In the genomic region with DNA sequence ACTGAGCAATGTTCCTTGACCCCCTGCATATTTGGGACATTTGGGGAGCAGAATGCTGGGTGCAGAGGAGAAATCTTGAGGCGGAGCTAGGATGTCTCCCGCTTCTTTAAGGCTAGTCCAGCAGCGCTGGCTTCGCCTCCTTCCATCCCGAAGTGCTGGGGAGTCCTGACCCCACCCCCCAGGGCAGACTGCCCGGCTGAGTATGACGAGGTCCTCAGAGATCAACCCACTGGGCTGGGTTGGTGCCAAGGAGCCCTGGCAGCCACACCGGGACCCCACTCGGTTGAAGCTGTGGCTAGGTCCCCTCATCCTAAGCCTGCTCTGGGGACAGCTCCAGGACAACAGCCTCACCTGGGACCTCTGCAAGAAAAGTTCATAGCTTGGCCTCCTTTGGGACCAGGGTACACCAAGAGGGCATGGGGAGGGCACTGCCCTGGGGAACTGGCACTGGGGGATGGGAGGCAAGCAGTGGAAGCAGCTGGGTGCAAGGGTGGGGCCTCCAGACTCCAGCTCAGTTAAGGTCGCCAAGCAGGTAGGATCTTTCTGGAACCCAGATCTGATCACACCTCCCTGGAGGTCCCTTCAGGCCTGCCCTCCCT, we compare ENCODE assay signal across 25 cellular contexts. TPM values are rescaled to one million over a fixed set of nuclear protein-coding genes. Genes with fewer than 3 reads are reported as not detected.
DNase-seq lines count a peak whose midpoint lies in the region; ATAC-seq and TF ChIP-seq lines count a peak whose summit lies in the region.
"Had no signal": no experiment of that assay in that cellular context is flagged by ENCODE, and none has a peak within 500 bp of the region (broad histone marks: within the 10 kb centered on the region; RNA-seq: fewer than 3 reads in every experiment).

No MANE protein-coding gene starts in this region.

- no peak overlapping the region for H3K9ac ChIP-seq in IMR-90 (ENCODE audit: low read depth, low read length)

- H2BK120ac ChIP-seq in IMR-90 (ENCODE audit: low read depth, low read length), result no peak overlapping the region

- no peak overlapping the region for H3K4me2 ChIP-seq in IMR-90 (ENCODE audit: low read depth, low read length)
- H3K4me2 ChIP-seq: hepatocyte had no signal

- no peak overlapping the region for H4K8ac ChIP-seq in IMR-90 (ENCODE audit: low read depth in 2 of 2, low read length in 2 of 2)

- H3K27me3 ChIP-seq in IMR-90 (ENCODE audit: control insufficient read depth, insufficient read depth, low read length) (no peaks in the 10 kb centered on the region), esophagus (ENCODE audit: control insufficient read depth in 1 of 2, insufficient read depth in 2 of 2, low read length in 2 of 2) (no peaks in the 10 kb centered on the region), ovary (no peaks in the 10 kb centered on the region)
- H3K27me3 ChIP-seq: cardiac muscle cell, hepatocyte, SJSA1 had no signal

- H2BK20ac ChIP-seq in IMR-90 (ENCODE audit: low read depth, low read length), result no peak overlapping the region

- H3K27ac Mint-ChIP-seq in activated B cell treated with CpG ODN at 0.5 μM for 24 hours, result peak overlapping the region; percentile 95
- peak overlapping the region; percentile 98 for H3K27ac Mint-ChIP-seq in stimulated activated effector memory CD8-positive, alpha-beta T cell treated with anti-CD3 and anti-CD28 coated beads, Interleukin-12 subunit alpha, Interleukin-12 subunit beta, amount 100 ng/mL, for 72 hours

- dilution Hi-C loops in IMR-90 (cut with HindIII; ENCODE audit: low sequenced_read_pairs, unreplicated experiment), result no loop called here

- H3K9me1 ChIP-seq in IMR-90 (ENCODE audit: insufficient read depth, low read length), result no peaks in the 10 kb centered on the region; the same call in 1 of the 2 replicates

- no peak overlapping the region for H3K18ac ChIP-seq in IMR-90 (ENCODE audit: low read depth, low read length)

- H3K4me1 ChIP-seq in IMR-90 (ENCODE audit: control insufficient read depth, insufficient read depth, low read length), result peaks cover 15% of the 10 kb centered on the region
- H3K4me1 ChIP-seq in esophagus (ENCODE audit: control insufficient read depth in 2 of 2, insufficient read depth in 2 of 2, low read length in 1 of 2), result peaks cover 14 to 26% of the 10 kb centered on the region in 2 donors
- peaks cover 9% of the 10 kb centered on the region for H3K4me1 ChIP-seq in ovary (ENCODE audit: insufficient read depth)

- BruUV-seq in IMR-90 (replicated peaks; lab: Mats Ljungman, UMichigan), result no TSS peak

- no peak overlapping the region for H2AK9ac ChIP-seq in IMR-90 (replicated peaks; ENCODE audit: low read depth, low read length, poor library complexity)

- WGBS in IMR-90 (ENCODE audit: extremely low coverage in 2 of 2, insufficient read length in 1 of 2), 2 experiments, result 17% methylated on average over 2 of the region's 10 CpGs; no CpG with 5 or more reads in 1 of the 2 experiments
- 70 to 71% methylated on average over 10 of the region's 10 CpGs for WGBS in esophagus, 2 donors
- 69 to 80% (median 71%) methylated on average over 8 to 10 of the region's 10 CpGs for WGBS in ovary, 3 donors

- no peak overlapping the region for H3K4ac ChIP-seq in IMR-90 (ENCODE audit: low read depth, low read length)

- H4K20me1 ChIP-seq in IMR-90 (ENCODE audit: insufficient read depth, low read length), result no peaks in the 10 kb centered on the region

- ATAC-seq in IMR-90 (ENCODE audit: low read depth) (no peak), activated B cell treated with CpG ODN at 0.5 μM for 24 hours (ENCODE audit: low read depth) (no peak)
- ATAC-seq in stimulated activated effector memory CD8-positive, alpha-beta T cell treated with anti-CD3 and anti-CD28 coated beads, Interleukin-12 subunit alpha, Interleukin-12 subunit beta, amount 100 ng/mL, for 72 hours, result no peak
- ATAC-seq: activated T-cell treated with anti-CD3 and anti-CD28 coated beads, Interleukin-2, amount 50 U/mL, for 4 hours; GM12878; mucosa of descending colon; sciatic nerve had no signal

- no peaks in the 10 kb centered on the region for H3K9me3 ChIP-seq in IMR-90 (ENCODE audit: control insufficient read depth, insufficient read depth, low read length)
- H3K9me3 ChIP-seq in esophagus (ENCODE audit: control insufficient read depth in 2 of 2, insufficient read depth in 1 of 2, low read depth in 1 of 2, low read length in 1 of 2), result no peaks in the 10 kb centered on the region
- H3K9me3 ChIP-seq in ovary, result no peaks in the 10 kb centered on the region
- H3K9me3 ChIP-seq: mucosa of descending colon, SJSA1 had no signal

- no peak overlapping the region for H2BK15ac ChIP-seq in IMR-90 (ENCODE audit: low read depth, low read length)

- TF ChIP-seq CTCF in IMR-90 (conservative IDR thresholded peaks at IDR 0.05; ENCODE audit: low read depth, low read length) (no peak), activated B cell treated with CpG ODN at 0.5 μM for 24 hours (IDR thresholded peaks at IDR 0.05) (no peak), ovary (IDR thresholded peaks at IDR 0.05) (no peak)

- peaks cover 17% of the 10 kb centered on the region for H3K36me3 Mint-ChIP-seq in activated B cell treated with CpG ODN at 0.5 μM for 24 hours (ENCODE audit: low read depth)
- peaks cover 46% of the 10 kb centered on the region for H3K36me3 Mint-ChIP-seq in stimulated activated effector memory CD8-positive, alpha-beta T cell treated with anti-CD3 and anti-CD28 coated beads, Interleukin-12 subunit alpha, Interleukin-12 subunit beta, amount 100 ng/mL, for 72 hours

- intact Hi-C loops in IMR-90 (cut with micrococcal nuclease) (no loop called here), activated B cell treated with CpG ODN at 0.5 μM for 24 hours (cut with micrococcal nuclease) (no loop called here), ovary (cut with DNase I) (no loop called here)

- peak overlapping the region; percentile 28; the same call in 1 of the 2 replicates for H2AK5ac ChIP-seq in IMR-90 (ENCODE audit: low read depth, low read length)

- no peak overlapping the region for H3K56ac ChIP-seq in IMR-90 (ENCODE audit: extremely low read depth, insufficient read depth, low read length)

- TF ChIP-seq POLR2A in IMR-90 (IDR thresholded peaks at IDR 0.05; ENCODE audit: low read depth, low read length) (no peak), ovary (IDR thresholded peaks at IDR 0.05) (no peak)

- in situ Hi-C loops in IMR-90 (cut with MboI; ENCODE audit: low sequenced_read_pairs), result no loop called here

- peak overlapping the region; percentile 42 for H3K4me3 Mint-ChIP-seq in activated B cell treated with CpG ODN at 0.5 μM for 24 hours
- H3K4me3 Mint-ChIP-seq in stimulated activated effector memory CD8-positive, alpha-beta T cell treated with anti-CD3 and anti-CD28 coated beads, Interleukin-12 subunit alpha, Interleukin-12 subunit beta, amount 100 ng/mL, for 72 hours, result no peak overlapping the region
- H3K4me3 Mint-ChIP-seq: activated T-cell treated with anti-CD3 and anti-CD28 coated beads, Interleukin-2, amount 50 U/mL, for 4 hours had no signal

- no peak overlapping the region for H2AFZ ChIP-seq in IMR-90 (replicated peaks; ENCODE audit: low read length, poor library complexity)
- H2AFZ ChIP-seq: hepatocyte had no signal

- POLR2A ChIA-PET in IMR-90 (lab: Charles Lee; ENCODE audit: unreplicated experiment), result no interaction called here
- POLR2A ChIA-PET in activated B cell treated with CpG ODN at 0.5 μM for 24 hours (lab: Charles Lee), result interaction anchor here (0.9 to 24.4 kb wide), 7 partner anchors 7 to 225 kb away, joined by 3 to 769 read pairs (median 4); a partner anchor contains a TSS

- H4K5ac ChIP-seq in IMR-90 (ENCODE audit: low read depth, low read length), result no peak overlapping the region

- DNase-seq in IMR-90, result no peak
- no peak for DNase-seq in activated B cell treated with CpG ODN at 0.5 μM for 24 hours
- DNase-seq in stimulated activated effector memory CD8-positive, alpha-beta T cell treated with anti-CD3 and anti-CD28 coated beads, Interleukin-12 subunit alpha, Interleukin-12 subunit beta, amount 100 ng/mL, for 72 hours (ENCODE audit: low spot score in 2 of 2), result no peak
- no peak for DNase-seq in ovary
- DNase-seq in activated naive CD4-positive, alpha-beta T cell treated with Interleukin-2 at 50 U/mL for 16 hours, result no peak
- no peak for DNase-seq in NCI-H69 (lab: John Stamatoyannopoulos, UW)
- DNase-seq: activated CD4-positive, alpha-beta T cell treated with anti-CD3 and anti-CD28 coated beads for 4 hours; activated T-cell treated with anti-CD3 and anti-CD28 coated beads, Interleukin-2, amount 50 U/mL, for 4 hours; AML-193; GDM1; H7; kidney glomerular epithelial cell; mucosa of descending colon; NCI-H2029 treated with DMSO at 0.1 percent for 48 hours; NCI-H526; OCI-M1; stimulated activated CD4-positive, alpha-beta T cell treated with anti-CD3 and anti-CD28 coated beads, Interleukin-1b, Interleukin-23, amount 100 ng/mL, for 48 hours had no signal

- H3K27ac ChIP-seq in IMR-90 (ENCODE audit: insufficient read depth, low read length) (no peak overlapping the region), esophagus (ENCODE audit: low read depth in 2 of 2, low read length in 1 of 2) (peak overlapping the region; percentile 46 to 97), ovary (no peak overlapping the region)
- H3K27ac ChIP-seq: cardiac muscle cell, hepatocyte, SJSA1 had no signal

- no peak overlapping the region for H4K91ac ChIP-seq in IMR-90 (ENCODE audit: insufficient read depth, low read depth, low read length)

- H3K4me3 ChIP-seq in IMR-90 (ENCODE audit: insufficient read depth, low read depth, low read length) (no peak overlapping the region), esophagus (ENCODE audit: low read depth in 1 of 2, low read length in 2 of 2) (no peak overlapping the region), ovary (no peak overlapping the region)
- H3K4me3 ChIP-seq: cardiac muscle cell, GM12878, hepatocyte, mucosa of descending colon, SJSA1 had no signal

- H3K36me3 ChIP-seq in IMR-90 (ENCODE audit: control insufficient read depth, insufficient read depth, low read length), result no peaks in the 10 kb centered on the region
- H3K36me3 ChIP-seq in esophagus (ENCODE audit: control insufficient read depth in 2 of 2, insufficient read depth in 2 of 2, low read length in 1 of 2), result no peaks in the 10 kb centered on the region
- no peaks in the 10 kb centered on the region for H3K36me3 ChIP-seq in ovary
- H3K36me3 ChIP-seq: cardiac muscle cell, SJSA1 had no signal

- no peak overlapping the region for H2BK5ac ChIP-seq in IMR-90 (ENCODE audit: low read depth, low read length, poor library complexity, severe bottlenecking)

- H3K23ac ChIP-seq in IMR-90 (ENCODE audit: low read depth, low read length), result no peak overlapping the region

- CTCF ChIA-PET in IMR-90 (lab: Yijun Ruan, JAX), result no interaction called here
- CTCF ChIA-PET in activated B cell treated with CpG ODN at 0.5 μM for 24 hours (lab: Charles Lee), result interaction anchor here (0.8 to 1.2 kb wide), 4 partner anchors 10 to 24 kb away, joined by 3 to 5 read pairs (median 3); no protein-coding TSS in a partner anchor

- peaks cover 86% of the 10 kb centered on the region for H3K4me1 Mint-ChIP-seq in activated B cell treated with CpG ODN at 0.5 μM for 24 hours
- peaks cover 58% of the 10 kb centered on the region for H3K4me1 Mint-ChIP-seq in stimulated activated effector memory CD8-positive, alpha-beta T cell treated with anti-CD3 and anti-CD28 coated beads, Interleukin-12 subunit alpha, Interleukin-12 subunit beta, amount 100 ng/mL, for 72 hours

- TF ChIP-seq RAD21 in IMR-90 (IDR thresholded peaks at IDR 0.05; ENCODE audit: low read length), result no peak

- H3K79me1 ChIP-seq in IMR-90 (ENCODE audit: low read depth in 1 of 2, low read length in 2 of 2), result peaks cover 0 to 5% of the 10 kb centered on the region in 2 experiments; a peak in 2 of 4 replicates

- no peak overlapping the region for H3K14ac ChIP-seq in IMR-90 (replicated peaks; ENCODE audit: low read depth, low read length)

- no peaks in the 10 kb centered on the region for H3K27me3 Mint-ChIP-seq in activated B cell treated with CpG ODN at 0.5 μM for 24 hours

- H3K9me3 Mint-ChIP-seq in activated B cell treated with CpG ODN at 0.5 μM for 24 hours, result no peaks in the 10 kb centered on the region
- no peaks in the 10 kb centered on the region for H3K9me3 Mint-ChIP-seq in stimulated activated effector memory CD8-positive, alpha-beta T cell treated with anti-CD3 and anti-CD28 coated beads, Interleukin-12 subunit alpha, Interleukin-12 subunit beta, amount 100 ng/mL, for 72 hours
- H3K9me3 Mint-ChIP-seq: activated T-cell treated with anti-CD3 and anti-CD28 coated beads, Interleukin-2, amount 50 U/mL, for 4 hours had no signal

- TF ChIP-seq EP300 in ovary (IDR thresholded peaks at IDR 0.05), result no peak

RNA-seq across cellular contexts. Expression of a gene that starts 11.0 kb away (rescaled TPM):
- total RNA-seq in IMR-90 (2012; rRNA removed) (1.3 and 1.4 TPM in 2 replicates), activated B cell treated with CpG ODN at 0.5 μM for 24 hours (150 and 189 TPM in 2 replicates), ovary (10 to 100 TPM; 11.7 to 39.9 (median 26.1) TPM)
- polyA plus RNA-seq in IMR-90 (2012; rRNA removed) (8.3 and 10.0 TPM in 2 replicates), esophagus (10 to 100 TPM; 19.4 to 27.3 TPM), ovary (1 to 10 TPM; 3.3 to 8.8 TPM)
- polyA plus RNA-seq in IMR-90 (2012; cell fraction: cytosol; rRNA removed), result 6.7 and 10.1 TPM in 2 replicates
- 29.5 and 54.3 TPM in 2 replicates for polyA plus RNA-seq in IMR-90 (2012; cell fraction: nucleus; rRNA removed; ENCODE audit: low replicate concordance)

RNA-seq across cellular contexts. Expression of a gene that starts 22.8 kb away (rescaled TPM):
- not detected in 2 replicates for total RNA-seq in IMR-90 (2012; rRNA removed)
- 0.19 and 0.21 TPM in 2 replicates for polyA plus RNA-seq in IMR-90 (2012; rRNA removed)
- polyA plus RNA-seq in IMR-90 (2012; cell fraction: cytosol; rRNA removed), result 0.08 and 0.32 TPM in 2 replicates
- polyA plus RNA-seq in IMR-90 (2012; cell fraction: nucleus; rRNA removed; ENCODE audit: low replicate concordance), result 0.92 and 1.8 TPM in 2 replicates
- total RNA-seq in activated B cell treated with CpG ODN at 0.5 μM for 24 hours, result 0.55 TPM in 1 of 2 replicates, not detected in the other
- not detected for polyA plus RNA-seq in esophagus
- total RNA-seq in ovary, result not detected
- polyA plus RNA-seq in ovary, result not detected
- total RNA-seq: activated T-cell treated with anti-CD3 and anti-CD28 coated beads, Interleukin-2, amount 50 U/mL, for 4 hours; hepatocyte; mucosa of descending colon; omental fat pad; sciatic nerve; SJSA1; subcutaneous adipose tissue had no signal
- polyA plus RNA-seq: GM12878, hepatocyte had no signal

RNA-seq across cellular contexts. Expression of a gene that starts 37.3 kb away (rescaled TPM):
- total RNA-seq in IMR-90 (2012; rRNA removed), result 17.6 and 20.0 TPM in 2 replicates
- 14.3 and 17.6 TPM in 2 replicates for polyA plus RNA-seq in IMR-90 (2012; rRNA removed)
- polyA plus RNA-seq in IMR-90 (2012; cell fraction: cytosol; rRNA removed), result 9.1 and 12.2 TPM in 2 replicates
- polyA plus RNA-seq in IMR-90 (2012; cell fraction: nucleus; rRNA removed; ENCODE audit: low replicate concordance), result 43.5 and 62.5 TPM in 2 replicates
- 39.0 and 40.3 TPM in 2 replicates for total RNA-seq in activated B cell treated with CpG ODN at 0.5 μM for 24 hours
- 1 to 10 TPM; 8.1 to 9.2 TPM for polyA plus RNA-seq in esophagus
- total RNA-seq in ovary, result 10 to 100 TPM; 11.3 to 37.2 (median 29.0) TPM
- 10 to 100 TPM in 1 of 2 donors, 1 to 10 TPM in 1; 8.3 to 15.4 TPM for polyA plus RNA-seq in ovary

RNA-seq across cellular contexts. Expression of a gene that starts 47.3 kb away (rescaled TPM):
- total RNA-seq in IMR-90 (2012; rRNA removed) (1.3 and 1.7 TPM in 2 replicates), activated B cell treated with CpG ODN at 0.5 μM for 24 hours (0.44 and 0.49 TPM in 2 replicates), ovary (10 to 100 TPM in 2 of 7 donors, 1 to 10 TPM in 5; 3.9 to 35.7 (median 8.0) TPM)
- polyA plus RNA-seq in IMR-90 (2012; rRNA removed) (2.9 and 3.5 TPM in 2 replicates), esophagus (1 to 10 TPM; 3.1 to 3.7 TPM), ovary (10 to 100 TPM; 14.6 to 18.2 TPM)
- polyA plus RNA-seq in IMR-90 (2012; cell fraction: cytosol; rRNA removed), result 3.6 and 4.3 TPM in 2 replicates
- polyA plus RNA-seq in IMR-90 (2012; cell fraction: nucleus; rRNA removed; ENCODE audit: low replicate concordance), result 1.2 and 1.9 TPM in 2 replicates
- total RNA-seq: activated T-cell treated with anti-CD3 and anti-CD28 coated beads, Interleukin-2, amount 50 U/mL, for 4 hours had no signal
- polyA plus RNA-seq: GM12878 had no signal

RNA-seq across cellular contexts. Expression of a gene that starts 49.6 kb away (rescaled TPM):
- total RNA-seq in IMR-90 (2012; rRNA removed) (under 0.01 TPM in 1 of 2 replicates, not detected in the other), activated B cell treated with CpG ODN at 0.5 μM for 24 hours (5.3 and 5.5 TPM in 2 replicates), ovary (10 to 100 TPM in 1 of 7 donors, 1 to 10 TPM in 6; 2.3 to 12.2 (median 2.8) TPM)
- polyA plus RNA-seq in IMR-90 (2012; rRNA removed) (0.32 TPM in 2 replicates), esophagus (1 to 10 TPM; 1.2 to 3.0 TPM), ovary (1 to 10 TPM; 1.5 to 7.0 TPM)
- 0.24 and 0.26 TPM in 2 replicates for polyA plus RNA-seq in IMR-90 (2012; cell fraction: cytosol; rRNA removed)
- polyA plus RNA-seq in IMR-90 (2012; cell fraction: nucleus; rRNA removed; ENCODE audit: low replicate concordance), result 1.4 and 3.8 TPM in 2 replicates
- total RNA-seq: activated T-cell treated with anti-CD3 and anti-CD28 coated beads, Interleukin-2, amount 50 U/mL, for 4 hours had no signal

Comparison
In these comparisons a context has a peak if more than half of its experiments do, and no peak if none do; other contexts are left out.
1. H3K27ac ChIP-seq: peak in esophagus (2 of 2); none in IMR-90 (single experiment) and ovary (0 of 2).